Comparison of ENCODE assay signal across 9 cellular contexts in genomic region chr16:84699147-84699711, GRCh38. TPM values are rescaled to one million over a fixed set of nuclear protein-coding genes. Genes with fewer than 3 reads are reported as not detected.
DNase-seq lines count a peak whose midpoint lies in the region; ATAC-seq, FAIRE-seq and TF ChIP-seq lines count a peak whose summit lies in the region.
"Had no signal": no experiment of that assay in that cellular context is flagged by ENCODE, and none has a peak within 500 bp of the region (broad histone marks: within the 10 kb centered on the region; RNA-seq: fewer than 3 reads in every experiment).

No MANE protein-coding gene starts in this region.

- FAIRE-seq in kidney (lab: Jason Lieb, UNC), result no peak
- FAIRE-seq: TTC549 had no signal

- no peaks in the 10 kb centered on the region for H3K36me3 Mint-ChIP-seq in activated naive CD8-positive, alpha-beta T cell treated with anti-CD3 and anti-CD28 coated beads, Interleukin-2, amount 10 ng/mL, durations not matched to agents 7 days and 5 days
- no peaks in the 10 kb centered on the region for H3K36me3 Mint-ChIP-seq in stimulated activated memory B cell treated with anti-CD40 and anti-IgM and Interleukin-4, amounts not matched to agents 10 μg/mL and 1 μg/mL and 100 μg/mL, for 72 hours

- peaks cover 6 to 7% of the 10 kb centered on the region in 2 donors for H3K4me1 ChIP-seq in kidney (ENCODE audit: control insufficient read depth in 1 of 2, insufficient read depth in 1 of 2, low read depth in 1 of 2, low read length in 2 of 2)

- peak overlapping the region; percentile 66 for H3K27ac Mint-ChIP-seq in activated naive CD8-positive, alpha-beta T cell treated with anti-CD3 and anti-CD28 coated beads, Interleukin-2, amount 10 ng/mL, durations not matched to agents 7 days and 5 days
- H3K27ac Mint-ChIP-seq in stimulated activated memory B cell treated with anti-CD40 and anti-IgM and Interleukin-4, amounts not matched to agents 10 μg/mL and 1 μg/mL and 100 μg/mL, for 72 hours, result peak overlapping the region; percentile 91

- H3K4me3 ChIP-seq in kidney (ENCODE audit: low read length in 2 of 2), result peak overlapping the region; percentile 47 to 91

- no peaks in the 10 kb centered on the region for H3K9me3 ChIP-seq in kidney (ENCODE audit: control insufficient read depth in 1 of 2, low read length in 2 of 2)

- H3K9ac ChIP-seq in kidney (ENCODE audit: low read length in 2 of 2), result peak overlapping the region; percentile 35 to 39

- no peak overlapping the region for H3K27ac ChIP-seq in kidney (ENCODE audit: low read depth in 2 of 2, low read length in 2 of 2)

- H3K9me3 Mint-ChIP-seq in activated naive CD8-positive, alpha-beta T cell treated with anti-CD3 and anti-CD28 coated beads, Interleukin-2, amount 10 ng/mL, durations not matched to agents 7 days and 5 days, result no peaks in the 10 kb centered on the region
- H3K9me3 Mint-ChIP-seq in stimulated activated memory B cell treated with anti-CD40 and anti-IgM and Interleukin-4, amounts not matched to agents 10 μg/mL and 1 μg/mL and 100 μg/mL, for 72 hours, result no peaks in the 10 kb centered on the region

- POLR2A ChIA-PET in activated naive CD8-positive, alpha-beta T cell treated with anti-CD3 and anti-CD28 coated beads, Interleukin-2, amount 10 ng/mL, durations not matched to agents 7 days and 5 days (lab: Charles Lee), result no interaction called here

- TF ChIP-seq CTCF in kidney (IDR thresholded peaks at IDR 0.05; ENCODE audit: borderline replicate concordance, extremely low read depth, insufficient read depth), result no peak

- no peak for ATAC-seq in activated naive CD8-positive, alpha-beta T cell treated with anti-CD3 and anti-CD28 coated beads, Interleukin-2, amount 10 ng/mL, durations not matched to agents 7 days and 5 days (ENCODE audit: low read depth)
- no peak for ATAC-seq in stimulated activated memory B cell treated with anti-CD40 and anti-IgM and Interleukin-4, amounts not matched to agents 10 μg/mL and 1 μg/mL and 100 μg/mL, for 72 hours

- peaks cover 17% of the 10 kb centered on the region for H3K4me1 Mint-ChIP-seq in activated naive CD8-positive, alpha-beta T cell treated with anti-CD3 and anti-CD28 coated beads, Interleukin-2, amount 10 ng/mL, durations not matched to agents 7 days and 5 days
- peaks cover 20% of the 10 kb centered on the region for H3K4me1 Mint-ChIP-seq in stimulated activated memory B cell treated with anti-CD40 and anti-IgM and Interleukin-4, amounts not matched to agents 10 μg/mL and 1 μg/mL and 100 μg/mL, for 72 hours

- no peaks in the 10 kb centered on the region for H3K36me3 ChIP-seq in kidney (ENCODE audit: control insufficient read depth in 1 of 2, insufficient read depth in 2 of 2, low read length in 2 of 2)

- DNase-seq in EL (peak; percentile 29), HT-29 (ENCODE audit: low spot score) (peak; percentile 23), kidney (no peak), DMS79 treated with DMSO at 0.1 percent for 48 hours (lab: John Stamatoyannopoulos, UW) (no peak), NCI-H2196 treated with DMSO at 0.1 percent for 48 hours (lab: John Stamatoyannopoulos, UW; ENCODE audit: unreplicated experiment) (no peak), NCI-H1417 (lab: John Stamatoyannopoulos, UW) (no peak)
- no peak for DNase-seq in activated naive CD8-positive, alpha-beta T cell treated with anti-CD3 and anti-CD28 coated beads, Interleukin-2, amount 10 ng/mL, durations not matched to agents 7 days and 5 days

- H3K4me3 Mint-ChIP-seq in activated naive CD8-positive, alpha-beta T cell treated with anti-CD3 and anti-CD28 coated beads, Interleukin-2, amount 10 ng/mL, durations not matched to agents 7 days and 5 days, result peak overlapping the region; percentile 84
- peak overlapping the region; percentile 85 for H3K4me3 Mint-ChIP-seq in stimulated activated memory B cell treated with anti-CD40 and anti-IgM and Interleukin-4, amounts not matched to agents 10 μg/mL and 1 μg/mL and 100 μg/mL, for 72 hours

- no peaks in the 10 kb centered on the region for H3K27me3 Mint-ChIP-seq in activated naive CD8-positive, alpha-beta T cell treated with anti-CD3 and anti-CD28 coated beads, Interleukin-2, amount 10 ng/mL, durations not matched to agents 7 days and 5 days
- H3K27me3 Mint-ChIP-seq in stimulated activated memory B cell treated with anti-CD40 and anti-IgM and Interleukin-4, amounts not matched to agents 10 μg/mL and 1 μg/mL and 100 μg/mL, for 72 hours, result no peaks in the 10 kb centered on the region

- intact Hi-C loops in kidney (cut with DNase I), result no loop called here

RNA-seq across cellular contexts. Expression of gene USP10, which starts 0.6 kb away (rescaled TPM):
- total RNA-seq in HT-29 (2014; rRNA removed; shearing (Covaris generic)), result 53.9 and 58.2 TPM in 2 replicates
- 10 to 100 TPM; 75.2 to 75.8 TPM for total RNA-seq in activated naive CD8-positive, alpha-beta T cell treated with anti-CD3 and anti-CD28 coated beads, Interleukin-2, amount 10 ng/mL, durations not matched to agents 7 days and 5 days
- 79.5 TPM for total RNA-seq in kidney
- polyA plus RNA-seq in kidney (ENCODE audit: insufficient read depth, low read depth, low replicate concordance), result 36.8 TPM

RNA-seq across cellular contexts. Expression of gene KLHL36, which starts 50.9 kb away (rescaled TPM):
- total RNA-seq in HT-29 (2014; rRNA removed; shearing (Covaris generic)), result 64.9 and 70.1 TPM in 2 replicates
- 10 to 100 TPM; 66.8 to 72.6 TPM for total RNA-seq in activated naive CD8-positive, alpha-beta T cell treated with anti-CD3 and anti-CD28 coated beads, Interleukin-2, amount 10 ng/mL, durations not matched to agents 7 days and 5 days
- total RNA-seq in kidney, result 76.6 TPM
- 13.7 TPM for polyA plus RNA-seq in kidney (ENCODE audit: insufficient read depth, low read depth, low replicate concordance)

Comparison
In these comparisons a context has a peak if more than half of its experiments do, and no peak if none do; other contexts are left out.
1. DNase-seq: peak in EL (single experiment) and HT-29 (single experiment); none in activated naive CD8-positive, alpha-beta T cell treated with anti-CD3 and anti-CD28 coated beads, Interleukin-2, amount 10 ng/mL, durations not matched to agents 7 days and 5 days (single experiment), kidney (single experiment), DMS79 treated with DMSO at 0.1 percent for 48 hours (single experiment), NCI-H2196 treated with DMSO at 0.1 percent for 48 hours (single experiment) and NCI-H1417 (0 of 3).